19 cellular contexts compared by ENCODE assay signal in the genomic region with DNA sequence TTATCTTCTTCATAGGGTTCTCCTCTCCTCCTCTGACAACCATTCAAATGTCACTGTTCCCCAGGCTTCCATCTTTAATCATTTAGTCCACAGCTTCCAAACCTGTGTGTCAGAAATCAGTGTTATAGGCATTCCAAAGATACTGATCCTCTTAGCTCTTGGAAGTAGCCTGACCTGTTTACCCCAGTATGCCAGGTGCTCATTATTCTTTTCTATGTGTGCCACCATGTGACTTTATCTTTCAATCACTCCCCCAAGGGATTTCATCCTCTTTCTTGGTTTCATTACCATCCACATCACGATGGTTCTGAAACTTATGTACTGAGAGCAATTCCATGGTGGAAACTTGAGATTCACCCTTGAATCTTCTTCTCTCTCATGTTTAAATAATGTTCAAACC. TPM values are rescaled to one million over a fixed set of nuclear protein-coding genes. Genes with fewer than 3 reads are reported as not detected.
DNase-seq lines count a peak whose midpoint lies in the region; ATAC-seq lines count a peak whose summit lies in the region.
"Had no signal": no experiment of that assay in that cellular context is flagged by ENCODE, and none has a peak within 500 bp of the region (broad histone marks: within the 10 kb centered on the region; RNA-seq: fewer than 3 reads in every experiment).

No MANE protein-coding gene starts in this region.

- no peak overlapping the region for H3K27ac Mint-ChIP-seq in activated CD4-positive, alpha-beta T cell treated with anti-CD3 and anti-CD28 coated beads, Interleukin-2, amount 10 ng/mL, durations not matched to agents 24 days and 14 days
- no peak overlapping the region for H3K27ac Mint-ChIP-seq in activated CD4-positive, alpha-beta T cell treated with anti-CD3 and anti-CD28 coated beads for 36 hours
- H3K27ac Mint-ChIP-seq in naive B cell, result no peak overlapping the region
- H3K27ac Mint-ChIP-seq: CD14-positive monocyte; CD4-positive, alpha-beta memory T cell had no signal

- no peaks in the 10 kb centered on the region for H3K27me3 ChIP-seq in effector memory CD4-positive, alpha-beta T cell (replicated peaks; ENCODE audit: control insufficient read depth, insufficient read depth, low read length, poor library complexity, severe bottlenecking)
- H3K27me3 ChIP-seq: BLaER1 had no signal

- no peaks in the 10 kb centered on the region for H3K9me3 ChIP-seq in effector memory CD4-positive, alpha-beta T cell (ENCODE audit: control insufficient read depth, low read length)
- H3K9me3 ChIP-seq: A549, BLaER1, HAP-1 had no signal

- no peak overlapping the region for H3K4me3 Mint-ChIP-seq in activated CD4-positive, alpha-beta T cell treated with anti-CD3 and anti-CD28 coated beads, Interleukin-2, amount 10 ng/mL, durations not matched to agents 24 days and 14 days
- no peak overlapping the region for H3K4me3 Mint-ChIP-seq in activated CD4-positive, alpha-beta T cell treated with anti-CD3 and anti-CD28 coated beads for 36 hours
- no peak overlapping the region for H3K4me3 Mint-ChIP-seq in naive B cell
- H3K4me3 Mint-ChIP-seq: CD14-positive monocyte; CD4-positive, alpha-beta memory T cell had no signal

- POLR2A ChIA-PET in activated CD4-positive, alpha-beta T cell treated with anti-CD3 and anti-CD28 coated beads for 36 hours (lab: Charles Lee), result no interaction called here

- H3K27me3 Mint-ChIP-seq in activated CD4-positive, alpha-beta T cell treated with anti-CD3 and anti-CD28 coated beads, Interleukin-2, amount 10 ng/mL, durations not matched to agents 24 days and 14 days, result peaks cover 24% of the 10 kb centered on the region
- peaks cover 14% of the 10 kb centered on the region for H3K27me3 Mint-ChIP-seq in activated CD4-positive, alpha-beta T cell treated with anti-CD3 and anti-CD28 coated beads for 36 hours
- H3K27me3 Mint-ChIP-seq in naive B cell, result peaks cover 0 to 24% (median 2%) of the 10 kb centered on the region in 3 donors

- ATAC-seq in activated CD4-positive, alpha-beta T cell treated with anti-CD3 and anti-CD28 coated beads for 36 hours, result no peak
- peak; percentile 32 to 47 for ATAC-seq in naive B cell (ENCODE audit: low read depth in 2 of 2)
- ATAC-seq: A549, GM12878 had no signal

- CTCF ChIA-PET in activated CD4-positive, alpha-beta T cell treated with anti-CD3 and anti-CD28 coated beads for 36 hours (lab: Charles Lee), result interaction anchor here (1.3 kb wide), 1 partner anchor 19 kb away, joined by 4 read pairs; no protein-coding TSS in a partner anchor

- DNase-seq in activated CD4-positive, alpha-beta T cell treated with anti-CD3 and anti-CD28 coated beads, Interleukin-2, amount 10 ng/mL, durations not matched to agents 24 days and 14 days, result peak; percentile 2
- no peak for DNase-seq in activated CD4-positive, alpha-beta T cell treated with anti-CD3 and anti-CD28 coated beads for 36 hours
- DNase-seq in NCI-H526 treated with DMSO at 0.1 percent for 48 hours (lab: John Stamatoyannopoulos, UW) (peak; percentile 91), naive B cell (no peak)
- no peak for DNase-seq in effector memory CD4-positive, alpha-beta T cell
- no peak for DNase-seq in NK-92 treated with Interleukin-12 subunit alpha and Interleukin-12 subunit beta, amount 100 ng/mL, for 24 hours (lab: John Stamatoyannopoulos, UW)
- DNase-seq in stimulated activated CD8-positive, alpha-beta memory T cell treated with anti-CD3 and anti-CD28 coated beads, Interleukin-4, amount 100 ng/mL, for 48 hours, result no peak
- DNase-seq: AML-193; CD4-positive, alpha-beta memory T cell; DMS153; DMS79 treated with DMSO at 0.1 percent for 48 hours; GM23248 had no signal

- H3K9me3 Mint-ChIP-seq in activated CD4-positive, alpha-beta T cell treated with anti-CD3 and anti-CD28 coated beads, Interleukin-2, amount 10 ng/mL, durations not matched to agents 24 days and 14 days, result no peaks in the 10 kb centered on the region
- no peaks in the 10 kb centered on the region for H3K9me3 Mint-ChIP-seq in activated CD4-positive, alpha-beta T cell treated with anti-CD3 and anti-CD28 coated beads for 36 hours (ENCODE audit: low read depth)
- peaks cover 0 to 2% (median 0%) of the 10 kb centered on the region in 7 donors for H3K9me3 Mint-ChIP-seq in naive B cell

- no peaks in the 10 kb centered on the region for H3K4me1 ChIP-seq in effector memory CD4-positive, alpha-beta T cell (ENCODE audit: control insufficient read depth, insufficient read depth, low read length, poor library complexity, severe bottlenecking)
- H3K4me1 ChIP-seq: A549, HAP-1 had no signal

- H3K4me1 Mint-ChIP-seq in activated CD4-positive, alpha-beta T cell treated with anti-CD3 and anti-CD28 coated beads, Interleukin-2, amount 10 ng/mL, durations not matched to agents 24 days and 14 days, result no peaks in the 10 kb centered on the region
- H3K4me1 Mint-ChIP-seq in activated CD4-positive, alpha-beta T cell treated with anti-CD3 and anti-CD28 coated beads for 36 hours, result no peaks in the 10 kb centered on the region
- H3K4me1 Mint-ChIP-seq in naive B cell, result no peaks in the 10 kb centered on the region
- H3K4me1 Mint-ChIP-seq: CD4-positive, alpha-beta memory T cell had no signal

- no peaks in the 10 kb centered on the region for H3K36me3 ChIP-seq in effector memory CD4-positive, alpha-beta T cell (ENCODE audit: control insufficient read depth, insufficient read depth, low read length)
- H3K36me3 ChIP-seq: BLaER1, HAP-1 had no signal

- H3K27ac ChIP-seq in effector memory CD4-positive, alpha-beta T cell (ENCODE audit: insufficient read depth, low read length, poor library complexity, severe bottlenecking), result no peak overlapping the region
- H3K27ac ChIP-seq: 22Rv1, A549, BLaER1, GM23248 had no signal

- no peak overlapping the region for H3K4me3 ChIP-seq in effector memory CD4-positive, alpha-beta T cell (ENCODE audit: insufficient read depth, low read depth, low read length, poor library complexity, severe bottlenecking)
- H3K4me3 ChIP-seq: A549, BLaER1, GM12878, GM23248, HAP-1 had no signal

- intact Hi-C loops in activated CD4-positive, alpha-beta T cell treated with anti-CD3 and anti-CD28 coated beads, Interleukin-2, amount 10 ng/mL, durations not matched to agents 24 days and 14 days (cut with micrococcal nuclease), result no loop called here
- intact Hi-C loops in activated CD4-positive, alpha-beta T cell treated with anti-CD3 and anti-CD28 coated beads for 36 hours (cut with DNase I, micrococcal nuclease), result no loop called here

- H3K36me3 Mint-ChIP-seq in activated CD4-positive, alpha-beta T cell treated with anti-CD3 and anti-CD28 coated beads, Interleukin-2, amount 10 ng/mL, durations not matched to agents 24 days and 14 days (ENCODE audit: low read depth), result no peaks in the 10 kb centered on the region
- no peaks in the 10 kb centered on the region for H3K36me3 Mint-ChIP-seq in activated CD4-positive, alpha-beta T cell treated with anti-CD3 and anti-CD28 coated beads for 36 hours (ENCODE audit: low read depth)
- peaks cover 7 to 8% of the 10 kb centered on the region in 2 donors for H3K36me3 Mint-ChIP-seq in naive B cell
- H3K36me3 Mint-ChIP-seq: CD14-positive monocyte; CD4-positive, alpha-beta memory T cell had no signal

RNA-seq across cellular contexts. Expression of gene POU2AF2, which starts 7.6 kb away (rescaled TPM):
- 0.44 TPM in 1 of 2 replicates, not detected in the other for total RNA-seq in activated CD4-positive, alpha-beta T cell treated with anti-CD3 and anti-CD28 coated beads, Interleukin-2, amount 10 ng/mL, durations not matched to agents 24 days and 14 days
- total RNA-seq in activated CD4-positive, alpha-beta T cell treated with anti-CD3 and anti-CD28 coated beads for 36 hours, result under 1 TPM in 1 of 2 experiments, not detected in 1; 0.14 TPM
- polyA plus RNA-seq in naive B cell (ENCODE audit: low read depth in 6 of 6), result not detected
- total RNA-seq: CD4-positive, alpha-beta memory T cell; GM12878; GM23248; H4 had no signal
- polyA plus RNA-seq: A549; CD14-positive monocyte; CD4-positive, alpha-beta memory T cell; GM12878; GM23248 had no signal

RNA-seq across cellular contexts. Expression of gene POU2AF3, which starts 45.2 kb away (rescaled TPM):
- total RNA-seq in activated CD4-positive, alpha-beta T cell treated with anti-CD3 and anti-CD28 coated beads, Interleukin-2, amount 10 ng/mL, durations not matched to agents 24 days and 14 days, result 0.21 and 0.37 TPM in 2 replicates
- total RNA-seq in activated CD4-positive, alpha-beta T cell treated with anti-CD3 and anti-CD28 coated beads for 36 hours, result not detected
- polyA plus RNA-seq in naive B cell (ENCODE audit: low read depth in 6 of 6), result under 1 TPM in 1 of 6 donors, not detected in 5; 0.77 TPM
- total RNA-seq: CD4-positive, alpha-beta memory T cell; GM23248; H4 had no signal
- polyA plus RNA-seq: CD14-positive monocyte; CD4-positive, alpha-beta memory T cell; GM23248 had no signal

Comparison
In these comparisons a context has a peak if more than half of its experiments do, and no peak if none do; other contexts are left out.
1. DNase-seq: peak in activated CD4-positive, alpha-beta T cell treated with anti-CD3 and anti-CD28 coated beads, Interleukin-2, amount 10 ng/mL, durations not matched to agents 24 days and 14 days (single experiment) and NCI-H526 treated with DMSO at 0.1 percent for 48 hours (single experiment); none in activated CD4-positive, alpha-beta T cell treated with anti-CD3 and anti-CD28 coated beads for 36 hours (single experiment), naive B cell (single experiment), effector memory CD4-positive, alpha-beta T cell (0 of 3), NK-92 treated with Interleukin-12 subunit alpha and Interleukin-12 subunit beta, amount 100 ng/mL, for 24 hours (single experiment) and stimulated activated CD8-positive, alpha-beta memory T cell treated with anti-CD3 and anti-CD28 coated beads, Interleukin-4, amount 100 ng/mL, for 48 hours (single experiment).